ENCODE assay signal across 9 cellular contexts in the genomic region with DNA sequence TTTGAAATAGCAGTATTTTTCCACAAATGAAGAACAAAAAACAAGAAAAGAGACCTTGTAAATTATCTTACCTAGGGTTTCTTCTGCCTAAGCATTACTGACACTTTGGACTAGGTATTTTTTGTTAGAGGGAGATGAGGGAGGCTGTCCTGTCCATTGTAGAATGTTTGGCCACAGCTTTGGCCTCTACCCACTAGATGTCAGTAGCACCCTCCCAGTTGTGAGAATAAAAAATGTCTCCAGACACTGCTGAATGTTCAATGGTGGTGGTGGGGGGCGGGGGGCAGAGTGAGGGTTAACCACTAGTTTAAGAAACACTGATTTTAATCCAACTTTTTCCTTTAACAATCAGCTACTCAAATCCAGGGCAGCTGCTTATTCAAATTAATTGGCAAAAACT. TPM values are rescaled to one million over a fixed set of nuclear protein-coding genes. Genes with fewer than 3 reads are reported as not detected.
DNase-seq lines count a peak whose midpoint lies in the region; ATAC-seq and TF ChIP-seq lines count a peak whose summit lies in the region.
"Had no signal": no experiment of that assay in that cellular context is flagged by ENCODE, and none has a peak within 500 bp of the region (broad histone marks: within the 10 kb centered on the region; RNA-seq: fewer than 3 reads in every experiment).

No MANE protein-coding gene starts in this region.

- H3K27me3 Mint-ChIP-seq in endodermal cell (ENCODE audit: insufficient read depth), result no peaks in the 10 kb centered on the region

- H3K27ac ChIP-seq in endodermal cell (ENCODE audit: low read depth, low read length) (no peak overlapping the region), parathyroid adenoma (no peak overlapping the region)
- H3K27ac ChIP-seq: SJCRH30 had no signal

- ATAC-seq in GM21515 (IDR thresholded peaks at IDR 0.05; ENCODE audit: unreplicated experiment), result peak; percentile 82

- no CpG with 5 or more reads among the region's 1 CpG for WGBS in endodermal cell (ENCODE audit: insufficient coverage in 1 of 2, insufficient read length in 1 of 2), 2 experiments

- DNase-seq in GM03348 (ENCODE audit: low spot score) (peak; percentile 21), M059J (ENCODE audit: low read depth) (peak; percentile 23), endodermal cell (peak; percentile 65), DMS79 (lab: John Stamatoyannopoulos, UW) (no peak), epidermal melanocyte (ENCODE audit: insufficient read length, low spot score) (no peak), SHP77 treated with DMSO at 0.1 percent for 48 hours (lab: John Stamatoyannopoulos, UW) (no peak)

- H3K79me2 ChIP-seq in parathyroid adenoma, result no peaks in the 10 kb centered on the region

- H3K9ac ChIP-seq in endodermal cell (ENCODE audit: extremely low read depth, low read length, poor library complexity, severe bottlenecking) (no peak overlapping the region), parathyroid adenoma (no peak overlapping the region)

- H3K27ac Mint-ChIP-seq in endodermal cell, result no peak overlapping the region

- H3K4me1 Mint-ChIP-seq in endodermal cell, result no peaks in the 10 kb centered on the region

- peaks cover 62% of the 10 kb centered on the region for H3K36me3 Mint-ChIP-seq in endodermal cell (ENCODE audit: low read depth)

- H2AFZ ChIP-seq in parathyroid adenoma, result no peak overlapping the region

- H3K27me3 ChIP-seq in endodermal cell (ENCODE audit: control insufficient read depth, insufficient read depth, low read length, poor library complexity, severe bottlenecking) (no peaks in the 10 kb centered on the region), parathyroid adenoma (ENCODE audit: control insufficient read depth, insufficient read depth, low read length) (no peaks in the 10 kb centered on the region)
- H3K27me3 ChIP-seq: SJCRH30 had no signal

- peaks cover 3% of the 10 kb centered on the region for H3K9me3 Mint-ChIP-seq in endodermal cell

- H3K4me1 ChIP-seq in endodermal cell (ENCODE audit: control insufficient read depth, insufficient read depth, low read length) (no peaks in the 10 kb centered on the region), parathyroid adenoma (no peaks in the 10 kb centered on the region)
- H3K4me1 ChIP-seq: SJCRH30 had no signal

- H3K9me3 ChIP-seq in endodermal cell (ENCODE audit: control insufficient read depth, low read length) (no peaks in the 10 kb centered on the region), parathyroid adenoma (ENCODE audit: control insufficient read depth, low read length) (no peaks in the 10 kb centered on the region)
- H3K9me3 ChIP-seq: SJCRH30 had no signal

- H3K4me3 ChIP-seq in endodermal cell (ENCODE audit: low read length) (no peak overlapping the region), parathyroid adenoma (ENCODE audit: low read depth, low read length) (no peak overlapping the region)
- H3K4me3 ChIP-seq: SJCRH30 had no signal

- peaks cover 88% of the 10 kb centered on the region for H3K36me3 ChIP-seq in endodermal cell (ENCODE audit: control insufficient read depth, insufficient read depth, low read length)
- H3K36me3 ChIP-seq in parathyroid adenoma (ENCODE audit: control insufficient read depth, insufficient read depth, low read length), result no peaks in the 10 kb centered on the region

- peak; percentile 71 for TF ChIP-seq CTCF in endodermal cell (conservative IDR thresholded peaks at IDR 0.05)
- peak; percentile 22 for TF ChIP-seq CTCF in parathyroid adenoma (IDR thresholded peaks at IDR 0.05)

- H3K4me3 Mint-ChIP-seq in endodermal cell, result no peak overlapping the region

- H3K4me2 ChIP-seq in parathyroid adenoma (ENCODE audit: low read length), result no peak overlapping the region

RNA-seq across cellular contexts. Expression of gene OTUD4, which starts 25.8 kb away (rescaled TPM):
- 7.4 and 11.2 TPM in 2 replicates for total RNA-seq in M059J (2014; rRNA removed; shearing (Covaris generic))
- 10 to 100 TPM; 49.6 to 55.5 TPM for total RNA-seq in endodermal cell
- polyA plus RNA-seq in endodermal cell (2013, experiment 1 of 2), result 28.3 TPM
- 26.1 TPM for polyA plus RNA-seq in endodermal cell (2013, experiment 2 of 2)

RNA-seq across cellular contexts. Expression of gene ABCE1, which starts 56.5 kb away (rescaled TPM):
- 112 and 134 TPM in 2 replicates for total RNA-seq in M059J (2014; rRNA removed; shearing (Covaris generic))
- 10 to 100 TPM; 67.2 to 80.7 TPM for total RNA-seq in endodermal cell
- polyA plus RNA-seq in endodermal cell (2013, experiment 1 of 2), result 88.1 TPM
- polyA plus RNA-seq in endodermal cell (2013, experiment 2 of 2), result 82.6 TPM

RNA-seq across cellular contexts. Expression of gene ANAPC10, which starts 56.6 kb away (rescaled TPM):
- 29.0 and 36.4 TPM in 2 replicates for total RNA-seq in M059J (2014; rRNA removed; shearing (Covaris generic))
- 10 to 100 TPM; 25.0 to 29.6 TPM for total RNA-seq in endodermal cell
- 23.2 TPM for polyA plus RNA-seq in endodermal cell (2013, experiment 1 of 2)
- 30.3 TPM for polyA plus RNA-seq in endodermal cell (2013, experiment 2 of 2)

Comparison
In these comparisons a context has a peak if more than half of its experiments do, and no peak if none do; other contexts are left out.
1. DNase-seq: peak in GM03348 (single experiment), M059J (single experiment) and endodermal cell (single experiment); none in DMS79 (single experiment), epidermal melanocyte (single experiment) and SHP77 treated with DMSO at 0.1 percent for 48 hours (single experiment).